In the genomic region with DNA sequence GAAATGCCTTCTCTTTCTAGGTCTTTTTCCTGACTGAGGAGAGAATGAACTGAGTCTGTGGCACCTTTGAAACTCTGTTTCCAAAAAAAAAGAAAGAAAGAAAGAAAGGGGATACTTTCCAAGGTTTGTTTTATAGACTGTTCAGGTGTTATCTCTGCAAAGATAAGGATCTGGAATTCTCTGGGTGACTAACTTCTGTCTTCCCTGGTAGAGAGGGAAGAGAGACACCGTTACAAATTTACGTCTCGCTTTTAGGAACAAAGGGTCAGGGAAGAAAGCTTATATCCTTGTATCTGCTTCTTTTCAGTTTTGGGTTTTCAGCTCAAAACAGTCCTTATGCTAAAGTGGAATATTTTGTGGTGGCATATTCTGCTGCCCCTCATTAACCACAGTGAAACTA, we compare ENCODE assay signal across 24 cellular contexts.
"Had no signal": no experiment of that assay in that cellular context is flagged by ENCODE, and none has a peak within 500 bp of the region (broad histone marks: within the 10 kb centered on the region; RNA-seq: fewer than 3 reads in every experiment).

No MANE protein-coding gene starts in this region.

- H3K27me3 Mint-ChIP-seq: IgD-negative memory B cell had no signal

- H3K9ac ChIP-seq: KMS-11 had no signal

- H3K4me3 Mint-ChIP-seq: activated B cell treated with CpG ODN at 0.5 μM for 24 hours; activated CD4-positive, alpha-beta memory T cell treated with anti-CD3 and anti-CD28 coated beads for 36 hours; activated CD4-positive, alpha-beta T cell treated with anti-CD3 and anti-CD28 coated beads, Interleukin-2, amount 10 ng/mL, durations not matched to agents 7 days and 5 days; activated naive CD4-positive, alpha-beta T cell treated with anti-CD3 and anti-CD28 coated beads for 36 hours; activated naive CD8-positive, alpha-beta T cell; activated T-cell treated with anti-CD3 and anti-CD28 coated beads, Interleukin-2, amount 50 U/mL, for 4 hours; IgD-negative memory B cell; T-helper 2 cell treated with Interferon-gamma antibody and Interleukin-4, amounts not matched to agents 5 μg/mL and 100 μg/mL, for 36 hours had no signal

- H3K4me3 ChIP-seq: PC-9 had no signal

- H3K27ac ChIP-seq: KMS-11, PC-9 had no signal

- H2AFZ ChIP-seq: PC-9 had no signal

- H3K27ac Mint-ChIP-seq: activated B cell treated with CpG ODN at 0.5 μM for 24 hours; activated CD4-positive, alpha-beta memory T cell treated with anti-CD3 and anti-CD28 coated beads for 36 hours; activated CD4-positive, alpha-beta T cell treated with anti-CD3 and anti-CD28 coated beads, Interleukin-2, amount 10 ng/mL, durations not matched to agents 7 days and 5 days; activated naive CD4-positive, alpha-beta T cell treated with anti-CD3 and anti-CD28 coated beads for 36 hours; activated naive CD8-positive, alpha-beta T cell; IgD-negative memory B cell; T-helper 2 cell treated with Interferon-gamma antibody and Interleukin-4, amounts not matched to agents 5 μg/mL and 100 μg/mL, for 36 hours had no signal

- ATAC-seq: activated T-cell treated with anti-CD3 and anti-CD28 coated beads, Interleukin-2, amount 50 U/mL, for 4 hours; Right ventricle myocardium inferior; SK-N-SH treated with all-trans-retinoic acid at 6 μM for 48 hours had no signal

- DNase-seq: activated B cell treated with CpG ODN at 0.5 μM for 24 hours; activated CD4-positive, alpha-beta memory T cell treated with anti-CD3 and anti-CD28 coated beads for 36 hours; activated CD4-positive, alpha-beta T cell treated with anti-CD3 and anti-CD28 coated beads, Interleukin-2, amount 10 ng/mL, durations not matched to agents 7 days and 5 days; activated CD8-positive, alpha-beta memory T cell treated with anti-CD3 and anti-CD28 coated beads for 24 hours; activated effector memory CD4-positive, alpha-beta T cell treated with anti-CD3 and anti-CD28 coated beads, Interleukin-2, amount 50 U/mL, for 16 hours; activated naive CD4-positive, alpha-beta T cell treated with anti-CD3 and anti-CD28 coated beads for 36 hours; activated T-cell treated with anti-CD3 and anti-CD28 coated beads, Interleukin-2, amount 50 U/mL, for 4 hours; amygdala; caudate nucleus; MM.1S; NCI-H1105 treated with DMSO at 0.1 percent for 48 hours; NCI-H1436 treated with DMSO at 0.1 percent for 48 hours; NCI-H187; NCI-H2081; NCI-H446; NCI-H524; PC-9; SW 1271 had no signal

- H3K36me3 Mint-ChIP-seq: activated CD4-positive, alpha-beta memory T cell treated with anti-CD3 and anti-CD28 coated beads for 36 hours; activated naive CD8-positive, alpha-beta T cell; IgD-negative memory B cell had no signal

- H3K9me3 Mint-ChIP-seq: activated CD4-positive, alpha-beta memory T cell treated with anti-CD3 and anti-CD28 coated beads for 36 hours; activated naive CD4-positive, alpha-beta T cell treated with anti-CD3 and anti-CD28 coated beads for 36 hours; activated T-cell treated with anti-CD3 and anti-CD28 coated beads, Interleukin-2, amount 50 U/mL, for 4 hours had no signal

- H3K4me1 Mint-ChIP-seq: activated B cell treated with CpG ODN at 0.5 μM for 24 hours; activated CD4-positive, alpha-beta T cell treated with anti-CD3 and anti-CD28 coated beads, Interleukin-2, amount 10 ng/mL, durations not matched to agents 7 days and 5 days; IgD-negative memory B cell had no signal

- H3K4me2 ChIP-seq: KMS-11, PC-9 had no signal
